ENCODE assay signal across 20 cellular contexts in the genomic region with DNA sequence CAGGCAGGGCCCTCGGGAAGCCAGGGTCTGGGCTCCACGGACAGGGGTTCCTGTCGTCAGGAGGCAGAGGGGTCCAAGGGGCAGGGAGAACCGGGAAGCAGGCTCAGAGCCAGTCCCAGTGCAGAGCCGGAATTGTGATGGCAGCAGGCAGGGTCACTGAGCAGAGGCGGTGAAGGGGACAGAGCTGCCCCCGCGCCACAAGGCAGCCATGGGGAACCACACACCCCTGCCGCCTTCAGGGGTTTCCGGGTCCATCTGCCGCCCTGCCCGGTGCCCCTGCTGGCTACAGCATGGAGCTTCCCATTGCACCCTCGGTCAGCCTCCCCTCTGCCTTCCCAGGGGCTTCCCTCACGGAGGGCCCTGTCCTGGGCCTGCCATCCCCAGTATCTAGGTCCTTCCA.
DNase-seq lines count a peak whose midpoint lies in the region; ATAC-seq and TF ChIP-seq lines count a peak whose summit lies in the region.
"Had no signal": no experiment of that assay in that cellular context is flagged by ENCODE, and none has a peak within 500 bp of the region (broad histone marks: within the 10 kb centered on the region; RNA-seq: fewer than 3 reads in every experiment).

No MANE protein-coding gene starts in this region.

- H3K27ac Mint-ChIP-seq in CD14-positive monocyte: no peak overlapping the region
- H3K27ac Mint-ChIP-seq: HFFc6 had no signal

- intact Hi-C loops in CD14-positive monocyte (cut with micrococcal nuclease): no loop called here
- intact Hi-C loops in mucosa of descending colon (cut with DNase I, micrococcal nuclease): no loop called here

- no peak overlapping the region for H3K27ac ChIP-seq in Peyer's patch
- no peak overlapping the region for H3K27ac ChIP-seq in gastroesophageal sphincter
- H3K27ac ChIP-seq: C4-2B had no signal

- no peaks in the 10 kb centered on the region for H3K36me3 Mint-ChIP-seq in CD14-positive monocyte

- no peaks in the 10 kb centered on the region for H3K36me3 ChIP-seq in Peyer's patch
- H3K36me3 ChIP-seq in gastroesophageal sphincter: no peaks in the 10 kb centered on the region
- no peaks in the 10 kb centered on the region for H3K36me3 ChIP-seq in mucosa of descending colon (ENCODE audit: low read depth)

- 87% methylated on average over 5 of the region's 14 CpGs; no CpG with 5 or more reads in 1 of the 2 donors for WGBS in gastroesophageal sphincter (ENCODE audit: low coverage in 1 of 2), 2 donors

- H3K9me3 Mint-ChIP-seq in CD14-positive monocyte: no peaks in the 10 kb centered on the region

- no peak overlapping the region for H3K4me3 Mint-ChIP-seq in CD14-positive monocyte
- H3K4me3 Mint-ChIP-seq: HFFc6 had no signal

- no peaks in the 10 kb centered on the region for H3K27me3 ChIP-seq in Peyer's patch
- H3K27me3 ChIP-seq in gastroesophageal sphincter: peaks cover 35% of the 10 kb centered on the region

- TF ChIP-seq CTCF in CD14-positive monocyte (IDR thresholded peaks at IDR 0.05) (no peak), Peyer's patch (IDR thresholded peaks at IDR 0.05) (no peak), gastroesophageal sphincter (IDR thresholded peaks at IDR 0.05) (no peak), mucosa of descending colon (IDR thresholded peaks at IDR 0.05) (no peak)

- H3K4me1 Mint-ChIP-seq in CD14-positive monocyte: peaks cover 3% of the 10 kb centered on the region

- H3K9me3 ChIP-seq in Peyer's patch (no peaks in the 10 kb centered on the region), gastroesophageal sphincter (no peaks in the 10 kb centered on the region), mucosa of descending colon (no peaks in the 10 kb centered on the region)

- peak; percentile 15 for DNase-seq in CD14-positive monocyte (ENCODE audit: low spot score)
- peak in 2 of 3 donors; percentile 30 to 32 for DNase-seq in Peyer's patch
- peak in 2 of 3 donors; percentile 7 to 27 for DNase-seq in mucosa of descending colon
- no peak for DNase-seq in NCI-H2029 treated with DMSO at 0.1 percent for 48 hours (lab: John Stamatoyannopoulos, UW)
- no peak for DNase-seq in kidney glomerular epithelial cell (lab: John Stamatoyannopoulos, UW)
- DNase-seq in HuH-7.5 (ENCODE audit: low spot score): no peak
- DNase-seq: ACHN, AML-193, DMS79 treated with DMSO at 0.1 percent for 48 hours, HFFc6, KBM-7, NCI-H187, NCI-H2227 treated with DMSO at 0.1 percent for 48 hours, NCI-H510A treated with DMSO at 0.1 percent for 48 hours, NCI-H774, OCI-M1, SIG-M5 had no signal

- H3K4me1 ChIP-seq in Peyer's patch: no peaks in the 10 kb centered on the region
- H3K4me1 ChIP-seq in gastroesophageal sphincter: no peaks in the 10 kb centered on the region
- H3K4me1 ChIP-seq in mucosa of descending colon (ENCODE audit: low read depth): no peaks in the 10 kb centered on the region

- peaks cover 2 to 8% (median 6%) of the 10 kb centered on the region in 3 donors for H3K27me3 Mint-ChIP-seq in CD14-positive monocyte (ENCODE audit: low read depth in 3 of 3)

- TF ChIP-seq EP300 in gastroesophageal sphincter (IDR thresholded peaks at IDR 0.05): no peak

- no peak for TF ChIP-seq POLR2A in Peyer's patch (IDR thresholded peaks at IDR 0.05)
- TF ChIP-seq POLR2A in gastroesophageal sphincter (IDR thresholded peaks at IDR 0.05): no peak

- ATAC-seq in gastroesophageal sphincter (peak; percentile 14), mucosa of descending colon (no peak), GM18517 (IDR thresholded peaks at IDR 0.05; ENCODE audit: unreplicated experiment) (no peak)

- H3K4me3 ChIP-seq in Peyer's patch: no peak overlapping the region
- H3K4me3 ChIP-seq in gastroesophageal sphincter: no peak overlapping the region
- H3K4me3 ChIP-seq in mucosa of descending colon: no peak overlapping the region

Comparison
In these comparisons a context has a peak if more than half of its experiments do, and no peak if none do; other contexts are left out.
1. DNase-seq: peak in CD14-positive monocyte (single experiment), Peyer's patch (2 of 3) and mucosa of descending colon (2 of 3); none in NCI-H2029 treated with DMSO at 0.1 percent for 48 hours (single experiment), kidney glomerular epithelial cell (single experiment) and HuH-7.5 (single experiment).